2 cellular contexts compared by ENCODE assay signal in the genomic region with DNA sequence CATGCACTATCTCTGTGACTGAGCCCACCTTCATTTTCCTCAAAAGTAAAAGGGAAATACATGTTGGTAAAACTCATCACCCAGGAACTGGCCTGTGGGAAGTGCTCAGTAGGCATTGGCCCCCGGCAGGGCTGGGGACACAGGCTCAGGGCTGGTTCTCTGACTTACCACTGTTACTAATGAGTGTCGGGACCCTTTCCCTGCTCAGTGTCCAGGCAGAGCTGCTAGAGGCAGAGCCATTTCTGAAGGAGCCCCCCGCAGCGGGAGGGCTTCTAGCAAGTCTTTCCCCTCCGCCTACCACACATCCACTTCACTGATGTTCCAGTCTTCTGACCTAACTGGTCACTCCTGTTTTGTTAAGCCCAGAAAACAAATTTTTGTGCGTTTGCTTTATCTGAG.
TF ChIP-seq lines count a peak whose summit lies in the region.

No MANE protein-coding gene starts in this region.

TF ChIP-seq in SK-N-SH, 30 proteins besides CTCF, POLR2A, EP300 and RAD21 (continued from another document):
- TF ChIP-seq NFIC (IDR thresholded peaks at IDR 0.05; ENCODE audit: borderline replicate concordance) (no peak), NRF1 (IDR thresholded peaks at IDR 0.05; ENCODE audit: low read depth, low read length) (no peak)

TF ChIP-seq in SK-N-SH treated with all-trans-retinoic acid at 6 μM for 48 hours, 23 proteins besides CTCF, POLR2A, EP300 and RAD21:
- TF ChIP-seq, protein P1, sequence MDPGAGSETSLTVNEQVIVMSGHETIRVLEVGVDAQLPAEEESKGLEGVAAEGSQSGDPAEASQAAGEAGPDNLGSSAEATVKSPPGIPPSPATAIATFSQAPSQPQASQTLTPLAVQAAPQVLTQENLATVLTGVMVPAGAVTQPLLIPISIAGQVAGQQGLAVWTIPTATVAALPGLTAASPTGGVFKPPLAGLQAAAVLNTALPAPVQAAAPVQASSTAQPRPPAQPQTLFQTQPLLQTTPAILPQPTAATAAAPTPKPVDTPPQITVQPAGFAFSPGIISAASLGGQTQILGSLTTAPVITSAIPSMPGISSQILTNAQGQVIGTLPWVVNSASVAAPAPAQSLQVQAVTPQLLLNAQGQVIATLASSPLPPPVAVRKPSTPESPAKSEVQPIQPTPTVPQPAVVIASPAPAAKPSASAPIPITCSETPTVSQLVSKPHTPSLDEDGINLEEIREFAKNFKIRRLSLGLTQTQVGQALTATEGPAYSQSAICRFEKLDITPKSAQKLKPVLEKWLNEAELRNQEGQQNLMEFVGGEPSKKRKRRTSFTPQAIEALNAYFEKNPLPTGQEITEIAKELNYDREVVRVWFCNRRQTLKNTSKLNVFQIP (CRISPR knock-in tag; IDR thresholded peaks at IDR 0.05; ENCODE audit: borderline replicate concordance, low read depth), result no peak
- TF ChIP-seq OSR1 (CRISPR knock-in tag; IDR thresholded peaks at IDR 0.05) (no peak), PPARA (CRISPR knock-in tag; IDR thresholded peaks at IDR 0.05; ENCODE audit: borderline replicate concordance) (no peak), ZNF8 (CRISPR knock-in tag; IDR thresholded peaks at IDR 0.05) (no peak), GLIS3 (CRISPR knock-in tag; IDR thresholded peaks at IDR 0.05) (no peak), ISL1 (CRISPR knock-in tag; IDR thresholded peaks at IDR 0.05) (no peak), ZFP3 (CRISPR knock-in tag; IDR thresholded peaks at IDR 0.05) (no peak), CSDC2 (CRISPR knock-in tag; IDR thresholded peaks at IDR 0.05) (no peak), ZC3H10 (CRISPR knock-in tag; IDR thresholded peaks at IDR 0.05) (no peak), ZFP30 (CRISPR knock-in tag; IDR thresholded peaks at IDR 0.05) (no peak), ZNF70 (CRISPR knock-in tag; IDR thresholded peaks at IDR 0.05) (no peak), ESRRG (CRISPR knock-in tag; IDR thresholded peaks at IDR 0.05) (no peak), TCF4 (CRISPR knock-in tag; IDR thresholded peaks at IDR 0.05; ENCODE audit: borderline replicate concordance) (no peak), SNAI2 (CRISPR knock-in tag; IDR thresholded peaks at IDR 0.05) (no peak), TOX (CRISPR knock-in tag; IDR thresholded peaks at IDR 0.05; ENCODE audit: borderline replicate concordance) (no peak)
- TF ChIP-seq, protein P2, sequence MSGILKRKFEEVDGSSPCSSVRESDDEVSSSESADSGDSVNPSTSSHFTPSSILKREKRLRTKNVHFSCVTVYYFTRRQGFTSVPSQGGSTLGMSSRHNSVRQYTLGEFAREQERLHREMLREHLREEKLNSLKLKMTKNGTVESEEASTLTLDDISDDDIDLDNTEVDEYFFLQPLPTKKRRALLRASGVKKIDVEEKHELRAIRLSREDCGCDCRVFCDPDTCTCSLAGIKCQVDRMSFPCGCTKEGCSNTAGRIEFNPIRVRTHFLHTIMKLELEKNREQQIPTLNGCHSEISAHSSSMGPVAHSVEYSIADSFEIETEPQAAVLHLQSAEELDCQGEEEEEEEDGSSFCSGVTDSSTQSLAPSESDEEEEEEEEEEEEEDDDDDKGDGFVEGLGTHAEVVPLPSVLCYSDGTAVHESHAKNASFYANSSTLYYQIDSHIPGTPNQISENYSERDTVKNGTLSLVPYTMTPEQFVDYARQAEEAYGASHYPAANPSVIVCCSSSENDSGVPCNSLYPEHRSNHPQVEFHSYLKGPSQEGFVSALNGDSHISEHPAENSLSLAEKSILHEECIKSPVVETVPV (CRISPR knock-in tag; IDR thresholded peaks at IDR 0.05), result no peak
- TF ChIP-seq, protein P3, sequence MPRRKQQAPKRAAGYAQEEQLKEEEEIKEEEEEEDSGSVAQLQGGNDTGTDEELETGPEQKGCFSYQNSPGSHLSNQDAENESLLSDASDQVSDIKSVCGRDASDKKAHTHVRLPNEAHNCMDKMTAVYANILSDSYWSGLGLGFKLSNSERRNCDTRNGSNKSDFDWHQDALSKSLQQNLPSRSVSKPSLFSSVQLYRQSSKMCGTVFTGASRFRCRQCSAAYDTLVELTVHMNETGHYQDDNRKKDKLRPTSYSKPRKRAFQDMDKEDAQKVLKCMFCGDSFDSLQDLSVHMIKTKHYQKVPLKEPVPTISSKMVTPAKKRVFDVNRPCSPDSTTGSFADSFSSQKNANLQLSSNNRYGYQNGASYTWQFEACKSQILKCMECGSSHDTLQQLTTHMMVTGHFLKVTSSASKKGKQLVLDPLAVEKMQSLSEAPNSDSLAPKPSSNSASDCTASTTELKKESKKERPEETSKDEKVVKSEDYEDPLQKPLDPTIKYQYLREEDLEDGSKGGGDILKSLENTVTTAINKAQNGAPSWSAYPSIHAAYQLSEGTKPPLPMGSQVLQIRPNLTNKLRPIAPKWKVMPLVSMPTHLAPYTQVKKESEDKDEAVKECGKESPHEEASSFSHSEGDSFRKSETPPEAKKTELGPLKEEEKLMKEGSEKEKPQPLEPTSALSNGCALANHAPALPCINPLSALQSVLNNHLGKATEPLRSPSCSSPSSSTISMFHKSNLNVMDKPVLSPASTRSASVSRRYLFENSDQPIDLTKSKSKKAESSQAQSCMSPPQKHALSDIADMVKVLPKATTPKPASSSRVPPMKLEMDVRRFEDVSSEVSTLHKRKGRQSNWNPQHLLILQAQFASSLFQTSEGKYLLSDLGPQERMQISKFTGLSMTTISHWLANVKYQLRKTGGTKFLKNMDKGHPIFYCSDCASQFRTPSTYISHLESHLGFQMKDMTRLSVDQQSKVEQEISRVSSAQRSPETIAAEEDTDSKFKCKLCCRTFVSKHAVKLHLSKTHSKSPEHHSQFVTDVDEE (CRISPR knock-in tag; IDR thresholded peaks at IDR 0.05), result no peak
